ENCODE assay signal across 25 cellular contexts in the genomic region with DNA sequence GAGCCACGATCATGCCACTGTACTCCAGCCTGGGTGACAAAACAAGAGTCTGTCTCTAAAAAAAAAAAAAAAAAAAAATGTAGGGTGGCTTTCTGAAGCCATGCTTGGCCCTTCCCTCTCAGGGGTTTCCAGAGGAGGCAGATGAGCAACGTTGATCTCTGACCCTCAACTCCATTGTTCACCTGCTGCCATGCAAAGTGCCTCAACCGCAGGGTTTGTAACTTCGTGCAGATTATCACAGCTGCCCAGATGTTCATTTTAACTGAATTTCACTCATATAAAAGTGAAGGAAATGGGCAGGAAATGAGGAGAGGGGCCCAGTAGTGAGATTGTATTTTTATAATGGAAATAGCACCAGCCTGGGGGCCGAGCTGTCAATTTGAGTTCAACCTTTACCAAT. TPM values are rescaled to one million over a fixed set of nuclear protein-coding genes. Genes with fewer than 3 reads are reported as not detected.
DNase-seq lines count a peak whose midpoint lies in the region; ATAC-seq and TF ChIP-seq lines count a peak whose summit lies in the region.
"Had no signal": no experiment of that assay in that cellular context is flagged by ENCODE, and none has a peak within 500 bp of the region (broad histone marks: within the 10 kb centered on the region; RNA-seq: fewer than 3 reads in every experiment).

No MANE protein-coding gene starts in this region.

- H3K4me3 ChIP-seq in OCI-LY7 (ENCODE audit: low read depth, low read length, poor library complexity, severe bottlenecking) (peak overlapping the region; percentile 55), mammary epithelial cell (replicated peaks in 1 of 3; ENCODE audit: insufficient read depth in 1 of 3, low read depth in 2 of 3, low read length in 3 of 3) (no peak overlapping the region), SK-N-SH (ENCODE audit: low read depth in 2 of 2, low read length in 1 of 2) (no peak overlapping the region)
- H3K4me3 ChIP-seq: adrenal gland, body of pancreas, esophagus squamous epithelium, heart right ventricle, lower lobe of right lung, transverse colon had no signal

- intact Hi-C loops in OCI-LY7 (cut with micrococcal nuclease; ENCODE audit: unreplicated experiment) (loop anchor here (1.0 to 5.0 kb wide), 5 partner anchors 15 to 186 kb away; a partner anchor contains a TSS), mammary epithelial cell (cut with micrococcal nuclease) (no loop called here)

- H3K4me3 Mint-ChIP-seq in stimulated activated memory B cell treated with anti-CD40 and anti-IgM and Interleukin-4, amounts not matched to agents 10 μg/mL and 1 μg/mL and 100 μg/mL, for 72 hours = no peak overlapping the region
- H3K4me3 Mint-ChIP-seq: activated B cell treated with CpG ODN at 0.5 μM for 24 hours; natural killer cell; T-helper 2 cell treated with Interferon-gamma antibody and Interleukin-4, amounts not matched to agents 5 μg/mL and 100 μg/mL, for 36 hours had no signal

- H3K27ac ChIP-seq in OCI-LY7 (ENCODE audit: low read depth, low read length, poor library complexity, severe bottlenecking) (peak overlapping the region; percentile 100), mammary epithelial cell (ENCODE audit: insufficient read depth, low read depth, low read length) (no peak overlapping the region), SK-N-SH (ENCODE audit: low read depth in 2 of 2, low read length in 1 of 2) (no peak overlapping the region)
- H3K27ac ChIP-seq: adrenal gland, body of pancreas, C4-2B, esophagus squamous epithelium, heart right ventricle, lower lobe of right lung, transverse colon had no signal

- DNase-seq in OCI-LY7 (ENCODE audit: low spot score) (peak; percentile 99), SHP77 treated with DMSO at 0.1 percent for 48 hours (lab: John Stamatoyannopoulos, UW) (no peak), mammary epithelial cell (no peak), SK-N-SH (no peak)
- DNase-seq: activated B cell treated with CpG ODN at 0.5 μM for 24 hours; activated CD4-positive, alpha-beta T cell treated with anti-CD3 and anti-CD28 coated beads, Interleukin-2, amount 50 U/mL, for 4 hours; activated naive CD4-positive, alpha-beta T cell treated with Interleukin-2 at 50 U/mL for 16 hours; body of pancreas; Caco-2; DMS79; esophagus squamous epithelium; foreskin melanocyte; H7; heart right ventricle; kidney glomerular epithelial cell; lower lobe of right lung; natural killer cell; NCI-H1417 treated with DMSO at 0.1 percent for 48 hours; transverse colon had no signal

- H4K20me1 ChIP-seq in OCI-LY7 (ENCODE audit: insufficient read depth, low read length) (no peaks in the 10 kb centered on the region), mammary epithelial cell (ENCODE audit: insufficient read depth, low read length) (no peaks in the 10 kb centered on the region), SK-N-SH (ENCODE audit: insufficient read depth) (no peaks in the 10 kb centered on the region)

- no peak for TF ChIP-seq RAD21 in SK-N-SH (IDR thresholded peaks at IDR 0.05; ENCODE audit: low read length)

- peaks cover 6% of the 10 kb centered on the region; the same call in 1 of the 2 replicates for H3K79me2 ChIP-seq in OCI-LY7 (ENCODE audit: insufficient read depth, low read depth, low read length)
- H3K79me2 ChIP-seq in mammary epithelial cell (ENCODE audit: insufficient read depth, low read length) = no peaks in the 10 kb centered on the region
- H3K79me2 ChIP-seq in SK-N-SH (ENCODE audit: insufficient read depth) = no peaks in the 10 kb centered on the region

- POLR2A ChIA-PET in OCI-LY7 (lab: Charles Lee) = interaction anchor here (0.6 to 1.8 kb wide), 18 partner anchors 12 to 1198 kb away, joined by 3 to 10 read pairs (median 4); a partner anchor contains a TSS
- POLR2A ChIA-PET in SK-N-SH (lab: Yijun Ruan, JAX) = no interaction called here

- no TSS peak for BruUV-seq in OCI-LY7 (replicated peaks; lab: Mats Ljungman, UMichigan)
- BruUV-seq in mammary epithelial cell (replicated peaks; lab: Mats Ljungman, UMichigan) = no TSS peak

- in situ Hi-C loops in mammary epithelial cell (cut with MboI; ENCODE audit: low sequenced_read_pairs in 2 of 2) = no loop called here

- no peaks in the 10 kb centered on the region for H3K9me2 ChIP-seq in OCI-LY7 (ENCODE audit: insufficient read depth, low read length)
- H3K9me2 ChIP-seq in SK-N-SH = no peaks in the 10 kb centered on the region

- H3K36me3 ChIP-seq in OCI-LY7 (ENCODE audit: insufficient read depth, low read length) = no peaks in the 10 kb centered on the region; the same call in 1 of the 2 replicates
- H3K36me3 ChIP-seq in mammary epithelial cell (ENCODE audit: insufficient read depth, low read length) = no peaks in the 10 kb centered on the region
- no peaks in the 10 kb centered on the region for H3K36me3 ChIP-seq in SK-N-SH (replicated peaks in 1 of 2; ENCODE audit: control insufficient read depth in 1 of 2, insufficient read depth in 2 of 2, low read length in 1 of 2)
- H3K36me3 ChIP-seq: adrenal gland, esophagus squamous epithelium, heart right ventricle, lower lobe of right lung, transverse colon had no signal

- no peaks in the 10 kb centered on the region for H3F3A ChIP-seq in SK-N-SH (replicated peaks; ENCODE audit: insufficient read depth)

- CTCF ChIA-PET in OCI-LY7 (lab: Charles Lee; ENCODE audit: unreplicated experiment) = interaction anchor here (0.9 to 1.7 kb wide), 2 partner anchors 20 to 50 kb away, joined by 3 to 6 read pairs; no protein-coding TSS in a partner anchor
- CTCF ChIA-PET in mammary epithelial cell (lab: Charles Lee; ENCODE audit: low non-redundant PET) = no interaction called here
- CTCF ChIA-PET in SK-N-SH (lab: Yijun Ruan, JAX) = interaction anchor here (1.4 kb wide), 1 partner anchor 23 kb away, joined by 3 read pairs; no protein-coding TSS in a partner anchor

- no peaks in the 10 kb centered on the region for H3K27me3 ChIP-seq in mammary epithelial cell (ENCODE audit: insufficient read depth, low read length)
- H3K27me3 ChIP-seq in SK-N-SH (ENCODE audit: insufficient read depth) = no peaks in the 10 kb centered on the region
- H3K27me3 ChIP-seq: adrenal gland, body of pancreas, esophagus squamous epithelium, heart right ventricle, transverse colon had no signal

- peaks cover 95% of the 10 kb centered on the region for H3K4me1 ChIP-seq in OCI-LY7 (ENCODE audit: insufficient read depth, low read length, poor library complexity, severe bottlenecking)
- no peaks in the 10 kb centered on the region for H3K4me1 ChIP-seq in mammary epithelial cell (ENCODE audit: insufficient read depth, low read length)
- H3K4me1 ChIP-seq in SK-N-SH (ENCODE audit: control insufficient read depth in 1 of 2, insufficient read depth in 2 of 2, low read depth in 1 of 2, low read length in 1 of 2) = peaks cover 0 to 20% of the 10 kb centered on the region in 2 experiments; a peak in 2 of 4 replicates
- H3K4me1 ChIP-seq: Caco-2, transverse colon had no signal

- H3K9me3 ChIP-seq in OCI-LY7 (ENCODE audit: low read length) = peaks cover 3% of the 10 kb centered on the region; the same call in 1 of the 2 replicates
- H3K9me3 ChIP-seq in mammary epithelial cell (replicated peaks; ENCODE audit: insufficient read depth, low read length) = no peaks in the 10 kb centered on the region
- no peaks in the 10 kb centered on the region for H3K9me3 ChIP-seq in SK-N-SH
- H3K9me3 ChIP-seq: adrenal gland, body of pancreas, Caco-2, esophagus squamous epithelium, heart right ventricle, lower lobe of right lung, transverse colon had no signal

- H3K4me2 ChIP-seq in OCI-LY7 (ENCODE audit: low read length) (peak overlapping the region; percentile 76), mammary epithelial cell (ENCODE audit: insufficient read depth, low read depth, low read length) (no peak overlapping the region), SK-N-SH (no peak overlapping the region)

- H3K4me1 Mint-ChIP-seq in stimulated activated memory B cell treated with anti-CD40 and anti-IgM and Interleukin-4, amounts not matched to agents 10 μg/mL and 1 μg/mL and 100 μg/mL, for 72 hours = no peaks in the 10 kb centered on the region
- H3K4me1 Mint-ChIP-seq: natural killer cell had no signal

- WGBS in mammary epithelial cell (ENCODE audit: low coverage, missing lambda C conversion rate) = 91% methylated on average over 5 of the region's 5 CpGs
- 71% methylated on average over 5 of the region's 5 CpGs for WGBS in SK-N-SH (ENCODE audit: low lambda C conversion rate)

- no peak for TF ChIP-seq CTCF in OCI-LY7 (conservative IDR thresholded peaks at IDR 0.05; ENCODE audit: low read length)
- no peak for TF ChIP-seq CTCF in mammary epithelial cell (conservative IDR thresholded peaks at IDR 0.05 in 1 of 2, IDR thresholded peaks at IDR 0.05 in 1 of 2; ENCODE audit: extremely low read depth in 1 of 2, insufficient read depth in 1 of 2, low read depth in 1 of 2, low read length in 2 of 2)
- no peak for TF ChIP-seq CTCF in SK-N-SH (IDR thresholded peaks at IDR 0.05)

- H2AFZ ChIP-seq in OCI-LY7 (ENCODE audit: low read length) (no peak overlapping the region), mammary epithelial cell (ENCODE audit: low read depth, low read length) (no peak overlapping the region), SK-N-SH (ENCODE audit: low read depth) (no peak overlapping the region)

- no peaks in the 10 kb centered on the region for H3K27me3 Mint-ChIP-seq in stimulated activated memory B cell treated with anti-CD40 and anti-IgM and Interleukin-4, amounts not matched to agents 10 μg/mL and 1 μg/mL and 100 μg/mL, for 72 hours
- H3K27me3 Mint-ChIP-seq: activated B cell treated with CpG ODN at 0.5 μM for 24 hours had no signal

- TF ChIP-seq EP300 in SK-N-SH (IDR thresholded peaks at IDR 0.05; ENCODE audit: borderline replicate concordance in 1 of 2, low read depth in 1 of 2, low read length in 1 of 2) = no peak

- peak overlapping the region; percentile 9 for H3K27ac Mint-ChIP-seq in stimulated activated memory B cell treated with anti-CD40 and anti-IgM and Interleukin-4, amounts not matched to agents 10 μg/mL and 1 μg/mL and 100 μg/mL, for 72 hours
- H3K27ac Mint-ChIP-seq: activated B cell treated with CpG ODN at 0.5 μM for 24 hours; natural killer cell; T-helper 2 cell treated with Interferon-gamma antibody and Interleukin-4, amounts not matched to agents 5 μg/mL and 100 μg/mL, for 36 hours had no signal

- no peak overlapping the region for H3K9ac ChIP-seq in mammary epithelial cell (ENCODE audit: insufficient read depth, low read length)
- H3K9ac ChIP-seq in SK-N-SH = no peak overlapping the region

- ATAC-seq in GM18858 (IDR thresholded peaks at IDR 0.05; ENCODE audit: unreplicated experiment) (peak; percentile 44), HG03354 (IDR thresholded peaks at IDR 0.05; ENCODE audit: poor library complexity, severe bottlenecking, unreplicated experiment) (peak; percentile 62)
- ATAC-seq in stimulated activated memory B cell treated with anti-CD40 and anti-IgM and Interleukin-4, amounts not matched to agents 10 μg/mL and 1 μg/mL and 100 μg/mL, for 72 hours = no peak
- ATAC-seq: body of pancreas, heart right ventricle, lower lobe of right lung, natural killer cell had no signal

- H3K36me3 Mint-ChIP-seq in stimulated activated memory B cell treated with anti-CD40 and anti-IgM and Interleukin-4, amounts not matched to agents 10 μg/mL and 1 μg/mL and 100 μg/mL, for 72 hours = no peaks in the 10 kb centered on the region
- H3K36me3 Mint-ChIP-seq: natural killer cell had no signal

- dilution Hi-C loops in mammary epithelial cell (cut with HindIII; ENCODE audit: low sequenced_read_pairs) = no loop called here

- no peaks in the 10 kb centered on the region for H3K9me3 Mint-ChIP-seq in stimulated activated memory B cell treated with anti-CD40 and anti-IgM and Interleukin-4, amounts not matched to agents 10 μg/mL and 1 μg/mL and 100 μg/mL, for 72 hours
- H3K9me3 Mint-ChIP-seq: activated B cell treated with CpG ODN at 0.5 μM for 24 hours; natural killer cell; T-helper 2 cell treated with Interferon-gamma antibody and Interleukin-4, amounts not matched to agents 5 μg/mL and 100 μg/mL, for 36 hours had no signal

RNA-seq across cellular contexts. Expression of a gene that starts 15.0 kb away (rescaled TPM):
- total RNA-seq in OCI-LY7 (2014; rRNA removed; shearing (Covaris generic)) = 63.0 and 65.8 TPM in 2 replicates
- total RNA-seq in OCI-LY7 (2022) (47.9 and 51.1 TPM in 2 replicates), mammary epithelial cell (10 to 100 TPM; 35.2 to 44.8 TPM)
- polyA plus RNA-seq in mammary epithelial cell (21.2 TPM), SK-N-SH (2012; rRNA removed) (6.3 and 8.4 TPM in 2 replicates)
- 32.4 TPM for polyA minus RNA-seq in mammary epithelial cell
- polyA plus RNA-seq in SK-N-SH (2012; cell fraction: cytosol; rRNA removed) = 8.4 and 9.0 TPM in 2 replicates
- polyA plus RNA-seq in SK-N-SH (2012; cell fraction: nucleus; rRNA removed) = 2.8 and 4.7 TPM in 2 replicates
